ENCODE assay signal across 1 cellular context in genomic region chr11:60870276-60870675, GRCh38.
TF ChIP-seq lines count a peak whose summit lies in the region.

No MANE protein-coding gene starts in this region.

TF ChIP-seq in GM12878, 131 proteins besides CTCF, POLR2A, EP300 and RAD21:
- TF ChIP-seq HDGF (IDR thresholded peaks at IDR 0.05), result no peak
- no peak for TF ChIP-seq HDAC2 (IDR thresholded peaks at IDR 0.05)
- no peak for TF ChIP-seq YBX1 (IDR thresholded peaks at IDR 0.05)
- TF ChIP-seq ESRRA (IDR thresholded peaks at IDR 0.05; ENCODE audit: low read length), result no peak
- peak; percentile 37; the same call in 1 of the 2 replicates for TF ChIP-seq BMI1 (IDR thresholded peaks at IDR 0.05; ENCODE audit: borderline replicate concordance)
- no peak for TF ChIP-seq SUZ12 (IDR thresholded peaks at IDR 0.05; ENCODE audit: unreplicated experiment)
- TF ChIP-seq, protein P1, sequence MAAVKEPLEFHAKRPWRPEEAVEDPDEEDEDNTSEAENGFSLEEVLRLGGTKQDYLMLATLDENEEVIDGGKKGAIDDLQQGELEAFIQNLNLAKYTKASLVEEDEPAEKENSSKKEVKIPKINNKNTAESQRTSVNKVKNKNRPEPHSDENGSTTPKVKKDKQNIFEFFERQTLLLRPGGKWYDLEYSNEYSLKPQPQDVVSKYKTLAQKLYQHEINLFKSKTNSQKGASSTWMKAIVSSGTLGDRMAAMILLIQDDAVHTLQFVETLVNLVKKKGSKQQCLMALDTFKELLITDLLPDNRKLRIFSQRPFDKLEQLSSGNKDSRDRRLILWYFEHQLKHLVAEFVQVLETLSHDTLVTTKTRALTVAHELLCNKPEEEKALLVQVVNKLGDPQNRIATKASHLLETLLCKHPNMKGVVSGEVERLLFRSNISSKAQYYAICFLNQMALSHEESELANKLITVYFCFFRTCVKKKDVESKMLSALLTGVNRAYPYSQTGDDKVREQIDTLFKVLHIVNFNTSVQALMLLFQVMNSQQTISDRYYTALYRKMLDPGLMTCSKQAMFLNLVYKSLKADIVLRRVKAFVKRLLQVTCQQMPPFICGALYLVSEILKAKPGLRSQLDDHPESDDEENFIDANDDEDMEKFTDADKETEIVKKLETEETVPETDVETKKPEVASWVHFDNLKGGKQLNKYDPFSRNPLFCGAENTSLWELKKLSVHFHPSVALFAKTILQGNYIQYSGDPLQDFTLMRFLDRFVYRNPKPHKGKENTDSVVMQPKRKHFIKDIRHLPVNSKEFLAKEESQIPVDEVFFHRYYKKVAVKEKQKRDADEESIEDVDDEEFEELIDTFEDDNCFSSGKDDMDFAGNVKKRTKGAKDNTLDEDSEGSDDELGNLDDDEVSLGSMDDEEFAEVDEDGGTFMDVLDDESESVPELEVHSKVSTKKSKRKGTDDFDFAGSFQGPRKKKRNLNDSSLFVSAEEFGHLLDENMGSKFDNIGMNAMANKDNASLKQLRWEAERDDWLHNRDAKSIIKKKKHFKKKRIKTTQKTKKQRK (IDR thresholded peaks at IDR 0.05; ENCODE audit: low read depth, low read length), result no peak
- TF ChIP-seq PML (IDR thresholded peaks at IDR 0.05; ENCODE audit: low read length), result no peak
- TF ChIP-seq JUND (IDR thresholded peaks at IDR 0.05; ENCODE audit: low read depth, low read length), result no peak
TF ChIP-seq in GM12878: peak in this region for 1.
